2 cellular contexts compared by ENCODE assay signal in the genomic region with DNA sequence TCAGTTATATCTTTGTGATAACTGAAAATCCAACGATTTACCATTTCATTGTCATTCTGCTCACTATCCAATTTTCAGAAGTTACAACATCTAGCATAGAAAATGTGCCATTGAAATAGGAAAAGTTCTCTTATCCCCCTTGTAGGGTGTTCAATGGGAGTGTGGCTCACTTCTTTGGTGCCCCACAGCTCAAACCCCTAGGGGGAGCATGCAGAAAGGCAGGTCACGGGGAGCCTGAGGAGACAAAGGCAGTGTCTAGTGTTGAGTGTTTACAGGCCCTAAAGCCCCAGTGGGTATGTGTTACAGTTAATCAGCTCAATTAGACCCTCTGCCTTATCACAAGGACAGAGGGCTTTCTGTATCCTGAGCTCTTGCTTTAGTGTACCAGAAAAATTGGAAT.
TF ChIP-seq lines count a peak whose summit lies in the region.

No MANE protein-coding gene starts in this region.

TF ChIP-seq in HCT116, 20 proteins besides CTCF, POLR2A, EP300 and RAD21:
- TF ChIP-seq ZNF274 (IDR thresholded peaks at IDR 0.05; ENCODE audit: low read depth, low read length) = no peak
- no peak for TF ChIP-seq JUND (IDR thresholded peaks at IDR 0.05)
- no peak for TF ChIP-seq CEBPB (IDR thresholded peaks at IDR 0.05; ENCODE audit: low read depth)
- TF ChIP-seq SRF (IDR thresholded peaks at IDR 0.05; ENCODE audit: low read depth) = no peak

TF ChIP-seq in H1, 55 proteins besides CTCF, POLR2A, EP300 and RAD21:
- TF ChIP-seq SP4 (IDR thresholded peaks at IDR 0.05; ENCODE audit: low read length) (no peak), RBBP5 (IDR thresholded peaks at IDR 0.05; ENCODE audit: borderline replicate concordance, low read depth, low read length) (no peak), CHD1 (IDR thresholded peaks at IDR 0.05; ENCODE audit: low read depth, low read length) (no peak), JUND (IDR thresholded peaks at IDR 0.05; ENCODE audit: low read length) (no peak), JUN (IDR thresholded peaks at IDR 0.05; ENCODE audit: low read depth, low read length) (no peak)
TF ChIP-seq in H1: peak in this region for 0.
